ENCODE assay signal across 2 cellular contexts in the genomic region with DNA sequence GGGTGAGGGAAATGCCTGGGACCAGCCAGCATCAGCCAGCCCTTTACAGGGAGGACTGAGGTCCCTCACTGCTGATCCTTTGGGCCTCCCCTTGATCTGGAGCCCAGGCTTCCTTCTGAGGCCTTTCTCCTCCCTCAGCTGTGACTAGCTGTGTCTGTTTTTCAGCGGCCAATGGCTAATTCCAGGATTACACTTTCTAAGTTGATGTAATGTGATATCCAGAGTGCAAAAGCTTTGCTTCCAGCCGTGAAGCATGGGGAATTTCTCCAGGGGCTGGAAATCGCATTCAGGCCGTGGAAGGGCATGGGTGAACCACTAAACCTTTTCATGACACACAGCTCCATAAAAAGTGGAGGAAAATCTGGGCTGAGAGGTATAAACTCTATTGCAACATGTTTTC.
TF ChIP-seq lines count a peak whose summit lies in the region.

No MANE protein-coding gene starts in this region.

TF ChIP-seq in H1, 55 proteins besides CTCF, POLR2A, EP300 and RAD21:
- TF ChIP-seq MAFK (IDR thresholded peaks at IDR 0.05; ENCODE audit: low read depth, low read length) = no peak
- TF ChIP-seq GABPA (IDR thresholded peaks at IDR 0.05; ENCODE audit: borderline replicate concordance, insufficient read depth, low read length) = no peak
- TF ChIP-seq, protein P1, sequence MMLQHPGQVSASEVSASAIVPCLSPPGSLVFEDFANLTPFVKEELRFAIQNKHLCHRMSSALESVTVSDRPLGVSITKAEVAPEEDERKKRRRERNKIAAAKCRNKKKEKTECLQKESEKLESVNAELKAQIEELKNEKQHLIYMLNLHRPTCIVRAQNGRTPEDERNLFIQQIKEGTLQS (IDR thresholded peaks at IDR 0.05; ENCODE audit: insufficient read depth, low read depth, low read length) = no peak
- no peak for TF ChIP-seq EZH2 (IDR thresholded peaks at IDR 0.05; ENCODE audit: low read depth, low read length, severe bottlenecking)
- no peak for TF ChIP-seq RXRA (IDR thresholded peaks at IDR 0.05; ENCODE audit: insufficient read depth, low read depth, low read length)
- no peak for TF ChIP-seq BACH1 (IDR thresholded peaks at IDR 0.05; ENCODE audit: low read length)
- TF ChIP-seq SIRT6 (IDR thresholded peaks at IDR 0.05; ENCODE audit: low read length) = no peak
- no peak for TF ChIP-seq RFX5 (IDR thresholded peaks at IDR 0.05; ENCODE audit: borderline replicate concordance, low read depth, low read length)
- no peak for TF ChIP-seq BCL11A (IDR thresholded peaks at IDR 0.05; ENCODE audit: low read depth in 2 of 2, low read length in 2 of 2)
TF ChIP-seq in H1: peak in this region for 0.

TF ChIP-seq in SK-N-SH, 30 proteins besides CTCF, POLR2A, EP300 and RAD21:
- TF ChIP-seq FOXJ3 (CRISPR knock-in tag; IDR thresholded peaks at IDR 0.05) = no peak
- no peak for TF ChIP-seq NRF1 (IDR thresholded peaks at IDR 0.05; ENCODE audit: low read depth, low read length)
- no peak for TF ChIP-seq YY1 (IDR thresholded peaks at IDR 0.05; ENCODE audit: low read depth)
